ENCODE assay signal across 32 cellular contexts in the genomic region with DNA sequence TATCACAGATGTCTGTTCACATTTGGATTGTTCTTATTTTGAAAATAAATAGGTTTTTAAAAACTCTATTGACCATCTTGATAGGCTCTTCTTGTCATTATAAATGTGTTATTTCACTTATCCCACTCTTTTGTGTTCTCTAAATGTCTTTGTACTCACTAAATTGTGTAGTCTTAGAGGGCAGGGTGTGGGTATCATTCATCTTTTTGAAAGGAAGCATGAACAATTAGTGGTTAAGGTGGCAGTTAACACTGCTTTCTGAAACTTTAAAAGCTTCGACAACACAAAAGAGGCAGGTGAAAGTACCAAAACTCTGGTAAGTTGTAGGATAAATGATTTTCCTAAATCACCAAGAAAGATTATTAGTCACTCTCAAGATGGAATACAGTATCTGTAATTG.
"Had no signal": no experiment of that assay in that cellular context is flagged by ENCODE, and none has a peak within 500 bp of the region (broad histone marks: within the 10 kb centered on the region; RNA-seq: fewer than 3 reads in every experiment).

No MANE protein-coding gene starts in this region.

- H3K4me1 ChIP-seq: SJSA1 had no signal

- H3K9ac ChIP-seq: SK-N-SH had no signal

- H3K4me2 ChIP-seq: PC-9, SK-N-SH had no signal

- H3K27me3 ChIP-seq: SJSA1 had no signal

- ATAC-seq: Panc1 had no signal

- H3K36me3 ChIP-seq: SJSA1 had no signal

- H3K27ac ChIP-seq: PC-9, RWPE1, SJSA1 had no signal

- H2AFZ ChIP-seq: PC-9 had no signal

- H3K4me3 ChIP-seq: PC-9, SJSA1 had no signal

- H3K9me3 ChIP-seq: SJSA1, SK-N-SH had no signal

- DNase-seq: Kasumi-1, MM.1S, MV-4-11, NCI-H1092, NCI-H1105, NCI-H1417, NCI-H1436, NCI-H146, NCI-H1694, NCI-H187, NCI-H1930, NCI-H2029 treated with DMSO at 0.1 percent for 48 hours, NCI-H2081 treated with DMSO at 0.1 percent for 48 hours, NCI-H2107, NCI-H2171, NCI-H226, NCI-H446 treated with DMSO at 0.1 percent for 48 hours, NCI-H510A, NCI-H524, NCI-H526, NCI-H69, NCI-H748 treated with DMSO at 0.1 percent for 48 hours, NCI-H82, PC-9, Right ventricle myocardium superior, SHP77 treated with DMSO at 0.1 percent for 48 hours, SK-N-SH, SW 1271, T-helper 1 cell had no signal
